In genomic region chr2:161886248-161886647, GRCh38 we compare ENCODE assay signal across 24 cellular contexts.
"Had no signal": no experiment of that assay in that cellular context is flagged by ENCODE, and none has a peak within 500 bp of the region (broad histone marks: within the 10 kb centered on the region; RNA-seq: fewer than 3 reads in every experiment).

No MANE protein-coding gene starts in this region.

- H3K27me3 ChIP-seq: colonic mucosa, dorsolateral prefrontal cortex, esophagus muscularis mucosa, esophagus squamous epithelium, gastrocnemius medialis, gastroesophageal sphincter, heart right ventricle had no signal

- H3K4me1 ChIP-seq: colonic mucosa, esophagus muscularis mucosa, esophagus squamous epithelium, foreskin keratinocyte, gastrocnemius medialis, gastroesophageal sphincter, heart left ventricle, heart right ventricle had no signal

- H3K27ac ChIP-seq: colonic mucosa, coronary artery, dorsolateral prefrontal cortex, epithelial cell of prostate, esophagus muscularis mucosa, esophagus squamous epithelium, foreskin keratinocyte, gastrocnemius medialis, gastroesophageal sphincter, heart left ventricle, heart right ventricle had no signal

- H3K4me3 ChIP-seq: colonic mucosa, coronary artery, dorsolateral prefrontal cortex, esophagus muscularis mucosa, esophagus squamous epithelium, gastrocnemius medialis, gastroesophageal sphincter, heart left ventricle, heart right ventricle had no signal

- H3K9me3 ChIP-seq: colonic mucosa, esophagus muscularis mucosa, esophagus squamous epithelium, gastrocnemius medialis, gastroesophageal sphincter, heart left ventricle, heart right ventricle had no signal

- H3K36me3 ChIP-seq: colonic mucosa, esophagus muscularis mucosa, esophagus squamous epithelium, gastrocnemius medialis, gastroesophageal sphincter, heart left ventricle, heart right ventricle had no signal

- DNase-seq: colonic mucosa; cortex of kidney; dermis blood vessel endothelial cell; dorsolateral prefrontal cortex; effector CD4-positive, alpha-beta T cell; effector CD8-positive, alpha-beta T cell; effector memory CD4-positive, alpha-beta T cell; effector memory CD8-positive, alpha-beta T cell; endodermal cell; erythroblast; esophagus squamous epithelium; foreskin fibroblast; foreskin keratinocyte; foreskin melanocyte; gastrocnemius medialis; glutamatergic neuron; head of caudate nucleus; heart left ventricle; heart right ventricle had no signal

- ATAC-seq: effector memory CD8-positive, alpha-beta T cell; esophagus mucosa; foreskin keratinocyte; gastrocnemius medialis; gastroesophageal sphincter; heart left ventricle; heart right ventricle had no signal
